In the genomic region with DNA sequence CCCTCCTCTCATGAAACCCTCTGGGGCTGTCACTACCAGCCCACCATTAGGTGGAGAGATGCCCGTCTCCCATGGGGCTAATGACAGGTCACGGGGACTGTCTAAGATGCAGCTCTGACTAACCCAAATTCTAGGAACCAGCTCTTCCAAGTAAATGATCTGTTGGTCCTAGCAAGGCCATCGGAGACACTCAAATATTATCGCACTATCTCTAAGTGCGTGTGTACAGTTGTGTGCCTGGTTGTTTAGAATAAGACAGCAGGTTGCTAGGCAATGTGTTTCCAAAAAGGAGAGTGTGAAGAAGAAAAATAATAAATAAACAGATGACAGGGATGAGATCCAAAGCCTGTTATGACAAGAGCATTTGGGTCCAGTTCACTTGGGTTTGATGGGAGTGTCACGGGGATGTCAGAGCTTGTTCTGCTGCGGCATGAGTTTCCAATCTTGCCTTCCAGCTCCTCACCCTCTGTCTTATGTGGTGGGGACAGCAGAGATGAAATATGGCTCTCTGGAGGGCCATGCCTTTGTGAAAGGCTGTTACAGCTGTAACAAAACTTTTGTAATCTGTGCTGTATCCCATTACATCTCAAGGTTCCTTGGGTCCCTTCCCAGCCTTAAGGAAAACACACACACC, we compare ENCODE assay signal across 25 cellular contexts.
DNase-seq lines count a peak whose midpoint lies in the region; ATAC-seq and TF ChIP-seq lines count a peak whose summit lies in the region.
"Had no signal": no experiment of that assay in that cellular context is flagged by ENCODE, and none has a peak within 500 bp of the region (broad histone marks: within the 10 kb centered on the region; RNA-seq: fewer than 3 reads in every experiment).

No MANE protein-coding gene starts in this region.

- H3K27ac Mint-ChIP-seq in activated naive CD8-positive, alpha-beta T cell treated with anti-CD3 and anti-CD28 coated beads, Interleukin-2, amount 50 U/mL, for 24 hours: no peak overlapping the region
- no peak overlapping the region for H3K27ac Mint-ChIP-seq in activated naive CD8-positive, alpha-beta T cell treated with anti-CD3 and anti-CD28 coated beads for 36 hours
- no peak overlapping the region for H3K27ac Mint-ChIP-seq in activated CD4-positive, alpha-beta T cell treated with anti-CD3 and anti-CD28 coated beads, Interleukin-2, amount 10 ng/mL, durations not matched to agents 24 days and 14 days
- H3K27ac Mint-ChIP-seq: activated naive CD4-positive, alpha-beta T cell treated with anti-CD3 and anti-CD28 coated beads, Interleukin-2, amount 10 ng/mL, durations not matched to agents 7 days and 5 days; activated T-helper 1 cell treated with anti-CD3 and anti-CD28 coated beads, Interleukin-12 subunit alpha, Interleukin-12 subunit beta, Interleukin-2, Interleukin-4 antibody, amounts not matched to agents 30 ng/mL and 10 ng/mL and 1 ng/mL, durations not matched to agents 14 hours and 24 hours and 36 hours; endodermal cell; mesothelial cell of epicardium; natural killer cell treated with Interleukin-12 subunit alpha and Interleukin-12 subunit beta and Interleukin-15 and Interleukin-18, amount 100 ng/mL, for 72 hours had no signal

- H3K9me3 ChIP-seq in heart left ventricle: no peaks in the 10 kb centered on the region
- no peaks in the 10 kb centered on the region for H3K9me3 ChIP-seq in psoas muscle
- no peaks in the 10 kb centered on the region for H3K9me3 ChIP-seq in vagina
- H3K9me3 ChIP-seq: left lung, pancreas, SK-N-SH had no signal

- peaks cover 12% of the 10 kb centered on the region for H3K27me3 Mint-ChIP-seq in activated naive CD8-positive, alpha-beta T cell treated with anti-CD3 and anti-CD28 coated beads, Interleukin-2, amount 50 U/mL, for 24 hours
- H3K27me3 Mint-ChIP-seq in activated naive CD8-positive, alpha-beta T cell treated with anti-CD3 and anti-CD28 coated beads for 36 hours: peaks cover 10% of the 10 kb centered on the region
- H3K27me3 Mint-ChIP-seq in activated CD4-positive, alpha-beta T cell treated with anti-CD3 and anti-CD28 coated beads, Interleukin-2, amount 10 ng/mL, durations not matched to agents 24 days and 14 days: peaks cover 15% of the 10 kb centered on the region

- H3K27ac ChIP-seq in heart left ventricle (no peak overlapping the region), psoas muscle (no peak overlapping the region), vagina (peak overlapping the region; percentile 40)
- H3K27ac ChIP-seq: BLaER1 treated with 17β-estradiol and CSF1 and Interleukin-3, amounts not matched to agents 10 nM and 100 nM; cardiac muscle cell; left lung; pancreas had no signal

- intact Hi-C loops in heart left ventricle (cut with DNase I) (loop anchor here in 6 of 10 donors (10.0 kb wide), 4 partner anchors 282 to 728 kb away; partner anchors contain the start of gene IGFBP5 (in 1 of the 6)), psoas muscle (cut with DNase I) (no loop called here), vagina (cut with DNase I) (loop anchor here (5.0 kb wide), 1 partner anchor 295 kb away; no protein-coding TSS in a partner anchor)
- intact Hi-C loops in activated CD4-positive, alpha-beta T cell treated with anti-CD3 and anti-CD28 coated beads, Interleukin-2, amount 10 ng/mL, durations not matched to agents 24 days and 14 days (cut with micrococcal nuclease): no loop called here

- H3K4me1 ChIP-seq in heart left ventricle: peaks cover 0 to 21% (median 3%) of the 10 kb centered on the region in 12 donors
- H3K4me1 ChIP-seq in psoas muscle: no peaks in the 10 kb centered on the region
- peaks cover 7% of the 10 kb centered on the region for H3K4me1 ChIP-seq in vagina
- H3K4me1 ChIP-seq: left lung, pancreas had no signal

- H3K27me3 ChIP-seq in heart left ventricle (no peaks in the 10 kb centered on the region), psoas muscle (ENCODE audit: insufficient read depth in 3 of 3, low read length in 2 of 3) (no peaks in the 10 kb centered on the region), vagina (no peaks in the 10 kb centered on the region)
- H3K27me3 ChIP-seq: BLaER1 treated with 17β-estradiol and CSF1 and Interleukin-3, amounts not matched to agents 10 nM and 100 nM; cardiac muscle cell; pancreas had no signal

- H3K4me3 ChIP-seq in heart left ventricle: no peak overlapping the region
- H3K4me3 ChIP-seq in psoas muscle: no peak overlapping the region
- no peak overlapping the region for H3K4me3 ChIP-seq in vagina
- H3K4me3 ChIP-seq: BLaER1 treated with 17β-estradiol and CSF1 and Interleukin-3, amounts not matched to agents 10 nM and 100 nM; cardiac muscle cell; left lung; pancreas had no signal

- 65 to 70% (median 67%) methylated on average over 7 of the region's 7 CpGs for WGBS in heart left ventricle, 4 donors
- WGBS in psoas muscle, 3 donors: 63 to 80% (median 79%) methylated on average over 7 of the region's 7 CpGs

- no peak for DNase-seq in activated naive CD8-positive, alpha-beta T cell treated with anti-CD3 and anti-CD28 coated beads, Interleukin-2, amount 50 U/mL, for 24 hours
- no peak for DNase-seq in activated naive CD8-positive, alpha-beta T cell treated with anti-CD3 and anti-CD28 coated beads for 36 hours
- DNase-seq in heart left ventricle (no peak), psoas muscle (peak; percentile 30 to 74), vagina (ENCODE audit: extremely low spot score in 2 of 2) (no peak), hippocampal formation (lab: John Stamatoyannopoulos, UW) (no peak), SIG-M5 treated with dmso at 0.1 percent for 504 hours (lab: John Stamatoyannopoulos, UW; ENCODE audit: unreplicated experiment) (no peak)
- no peak for DNase-seq in activated CD4-positive, alpha-beta T cell treated with anti-CD3 and anti-CD28 coated beads, Interleukin-2, amount 10 ng/mL, durations not matched to agents 24 days and 14 days
- DNase-seq: activated naive CD4-positive, alpha-beta T cell treated with anti-CD3 and anti-CD28 coated beads, Interleukin-2, amount 10 ng/mL, durations not matched to agents 7 days and 5 days; anterior cingulate cortex; COR-L47; cortex of kidney; endodermal cell; left lung; NCI-H2081; NCI-H524 treated with DMSO at 0.1 percent for 48 hours; pancreas; RPMI8226; SK-N-SH; T-helper 2 cell had no signal

- H3K9me3 Mint-ChIP-seq in activated naive CD8-positive, alpha-beta T cell treated with anti-CD3 and anti-CD28 coated beads, Interleukin-2, amount 50 U/mL, for 24 hours: no peaks in the 10 kb centered on the region
- no peaks in the 10 kb centered on the region for H3K9me3 Mint-ChIP-seq in activated naive CD8-positive, alpha-beta T cell treated with anti-CD3 and anti-CD28 coated beads for 36 hours
- H3K9me3 Mint-ChIP-seq in activated CD4-positive, alpha-beta T cell treated with anti-CD3 and anti-CD28 coated beads, Interleukin-2, amount 10 ng/mL, durations not matched to agents 24 days and 14 days: no peaks in the 10 kb centered on the region
- H3K9me3 Mint-ChIP-seq: activated naive CD4-positive, alpha-beta T cell treated with anti-CD3 and anti-CD28 coated beads, Interleukin-2, amount 10 ng/mL, durations not matched to agents 7 days and 5 days; activated T-helper 1 cell treated with anti-CD3 and anti-CD28 coated beads, Interleukin-12 subunit alpha, Interleukin-12 subunit beta, Interleukin-2, Interleukin-4 antibody, amounts not matched to agents 30 ng/mL and 10 ng/mL and 1 ng/mL, durations not matched to agents 14 hours and 24 hours and 36 hours; endodermal cell; natural killer cell treated with Interleukin-12 subunit alpha and Interleukin-12 subunit beta and Interleukin-15 and Interleukin-18, amount 100 ng/mL, for 72 hours had no signal

- peak; percentile 24 for ATAC-seq in activated naive CD8-positive, alpha-beta T cell treated with anti-CD3 and anti-CD28 coated beads, Interleukin-2, amount 50 U/mL, for 24 hours
- ATAC-seq in heart left ventricle (peak; percentile 21 to 60 (median 36)), psoas muscle (peak; percentile 49 to 79 (median 66))
- ATAC-seq: left lung; natural killer cell treated with Interleukin-12 subunit alpha and Interleukin-12 subunit beta and Interleukin-15 and Interleukin-18, amount 100 ng/mL, for 72 hours had no signal

- no peaks in the 10 kb centered on the region for H3K4me1 Mint-ChIP-seq in activated naive CD8-positive, alpha-beta T cell treated with anti-CD3 and anti-CD28 coated beads, Interleukin-2, amount 50 U/mL, for 24 hours
- H3K4me1 Mint-ChIP-seq in activated naive CD8-positive, alpha-beta T cell treated with anti-CD3 and anti-CD28 coated beads for 36 hours: no peaks in the 10 kb centered on the region
- H3K4me1 Mint-ChIP-seq in activated CD4-positive, alpha-beta T cell treated with anti-CD3 and anti-CD28 coated beads, Interleukin-2, amount 10 ng/mL, durations not matched to agents 24 days and 14 days: no peaks in the 10 kb centered on the region
- H3K4me1 Mint-ChIP-seq: activated naive CD4-positive, alpha-beta T cell treated with anti-CD3 and anti-CD28 coated beads, Interleukin-2, amount 10 ng/mL, durations not matched to agents 7 days and 5 days had no signal

- H3K4me3 Mint-ChIP-seq in activated naive CD8-positive, alpha-beta T cell treated with anti-CD3 and anti-CD28 coated beads, Interleukin-2, amount 50 U/mL, for 24 hours: no peak overlapping the region
- no peak overlapping the region for H3K4me3 Mint-ChIP-seq in activated naive CD8-positive, alpha-beta T cell treated with anti-CD3 and anti-CD28 coated beads for 36 hours
- H3K4me3 Mint-ChIP-seq in activated CD4-positive, alpha-beta T cell treated with anti-CD3 and anti-CD28 coated beads, Interleukin-2, amount 10 ng/mL, durations not matched to agents 24 days and 14 days: no peak overlapping the region
- H3K4me3 Mint-ChIP-seq: activated naive CD4-positive, alpha-beta T cell treated with anti-CD3 and anti-CD28 coated beads, Interleukin-2, amount 10 ng/mL, durations not matched to agents 7 days and 5 days; activated T-helper 1 cell treated with anti-CD3 and anti-CD28 coated beads, Interleukin-12 subunit alpha, Interleukin-12 subunit beta, Interleukin-2, Interleukin-4 antibody, amounts not matched to agents 30 ng/mL and 10 ng/mL and 1 ng/mL, durations not matched to agents 14 hours and 24 hours and 36 hours; endodermal cell; mesothelial cell of epicardium; natural killer cell treated with Interleukin-12 subunit alpha and Interleukin-12 subunit beta and Interleukin-15 and Interleukin-18, amount 100 ng/mL, for 72 hours had no signal

- no peaks in the 10 kb centered on the region for H3K36me3 Mint-ChIP-seq in activated naive CD8-positive, alpha-beta T cell treated with anti-CD3 and anti-CD28 coated beads, Interleukin-2, amount 50 U/mL, for 24 hours (ENCODE audit: low read depth)
- H3K36me3 Mint-ChIP-seq in activated naive CD8-positive, alpha-beta T cell treated with anti-CD3 and anti-CD28 coated beads for 36 hours: no peaks in the 10 kb centered on the region
- H3K36me3 Mint-ChIP-seq in activated CD4-positive, alpha-beta T cell treated with anti-CD3 and anti-CD28 coated beads, Interleukin-2, amount 10 ng/mL, durations not matched to agents 24 days and 14 days (ENCODE audit: low read depth): no peaks in the 10 kb centered on the region
- H3K36me3 Mint-ChIP-seq: activated naive CD4-positive, alpha-beta T cell treated with anti-CD3 and anti-CD28 coated beads, Interleukin-2, amount 10 ng/mL, durations not matched to agents 7 days and 5 days; mesothelial cell of epicardium; natural killer cell treated with Interleukin-12 subunit alpha and Interleukin-12 subunit beta and Interleukin-15 and Interleukin-18, amount 100 ng/mL, for 72 hours had no signal

- TF ChIP-seq POLR2A in heart left ventricle (IDR thresholded peaks at IDR 0.05) (no peak), vagina (IDR thresholded peaks at IDR 0.05) (no peak)

- no peaks in the 10 kb centered on the region for H3K36me3 ChIP-seq in heart left ventricle
- H3K36me3 ChIP-seq in psoas muscle (ENCODE audit: insufficient read depth in 1 of 2, low read depth in 1 of 2): no peaks in the 10 kb centered on the region
- H3K36me3 ChIP-seq in vagina: no peaks in the 10 kb centered on the region
- H3K36me3 ChIP-seq: BLaER1 treated with 17β-estradiol and CSF1 and Interleukin-3, amounts not matched to agents 10 nM and 100 nM; cardiac muscle cell; left lung; pancreas had no signal

- TF ChIP-seq CTCF in heart left ventricle (IDR thresholded peaks at IDR 0.05) (no peak), psoas muscle (IDR thresholded peaks at IDR 0.05) (no peak), vagina (IDR thresholded peaks at IDR 0.05) (no peak)

Comparison
In these comparisons a context has a peak if more than half of its experiments do, and no peak if none do; other contexts are left out.
1. DNase-seq: peak in psoas muscle (2 of 2); none in activated naive CD8-positive, alpha-beta T cell treated with anti-CD3 and anti-CD28 coated beads, Interleukin-2, amount 50 U/mL, for 24 hours (single experiment), activated naive CD8-positive, alpha-beta T cell treated with anti-CD3 and anti-CD28 coated beads for 36 hours (single experiment), heart left ventricle (0 of 5), vagina (0 of 2), hippocampal formation (0 of 2), activated CD4-positive, alpha-beta T cell treated with anti-CD3 and anti-CD28 coated beads, Interleukin-2, amount 10 ng/mL, durations not matched to agents 24 days and 14 days (single experiment) and SIG-M5 treated with dmso at 0.1 percent for 504 hours (single experiment).
2. intact Hi-C loops: an anchor here in heart left ventricle (10.0 kb wide) and vagina (5.0 kb wide); none called in psoas muscle and activated CD4-positive, alpha-beta T cell treated with anti-CD3 and anti-CD28 coated beads, Interleukin-2, amount 10 ng/mL, durations not matched to agents 24 days and 14 days.
3. Peak in every context shown above with its lines, with median percentiles within 50 percentile points of each other: ATAC-seq.